31 cellular contexts compared by ENCODE assay signal in the genomic region with DNA sequence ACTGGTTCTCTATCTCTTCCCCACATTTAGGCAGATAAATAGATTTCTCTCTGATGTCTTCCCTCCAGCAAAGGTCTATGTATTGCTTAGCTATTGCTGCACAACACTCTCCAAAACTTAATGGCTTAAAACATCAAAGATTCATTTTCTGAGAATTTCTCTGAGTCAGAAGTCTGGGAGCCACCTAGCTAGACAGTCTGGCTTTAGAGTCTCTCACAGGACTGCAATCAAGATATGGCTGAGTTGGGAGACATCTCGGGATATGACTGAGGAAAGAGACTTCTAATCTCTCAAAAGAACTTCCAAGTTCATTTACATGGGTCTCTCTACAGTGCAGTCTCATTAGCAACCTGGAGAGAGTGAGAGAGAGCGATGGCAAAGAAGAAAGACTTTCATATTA.
"Had no signal": no experiment of that assay in that cellular context is flagged by ENCODE, and none has a peak within 500 bp of the region (broad histone marks: within the 10 kb centered on the region; RNA-seq: fewer than 3 reads in every experiment).

No MANE protein-coding gene starts in this region.

- H3K4me3 ChIP-seq: adrenal gland, ascending aorta, body of pancreas, esophagus squamous epithelium, gastroesophageal sphincter, heart right ventricle had no signal

- H3K27me3 ChIP-seq: adrenal gland, ascending aorta, body of pancreas, esophagus squamous epithelium, gastroesophageal sphincter, heart right ventricle had no signal

- ATAC-seq: activated CD4-positive, CD25-positive, alpha-beta regulatory T cell treated with anti-CD3 and anti-CD28 coated beads, Interleukin-2, amount 50 U/mL, for 24 hours; activated CD8-positive, alpha-beta memory T cell treated with anti-CD3 and anti-CD28 coated beads, Interleukin-2, amount 10 ng/mL, durations not matched to agents 7 days and 5 days; activated CD8-positive, alpha-beta T cell treated with anti-CD3 and anti-CD28 coated beads for 36 hours; activated naive CD8-positive, alpha-beta T cell treated with anti-CD3 and anti-CD28 coated beads, Interleukin-2, amount 50 U/mL, for 24 hours; body of pancreas; effector memory CD8-positive, alpha-beta T cell; gastroesophageal sphincter; heart right ventricle; T-helper 17 cell had no signal

- H3K9me3 ChIP-seq: adrenal gland, ascending aorta, body of pancreas, esophagus squamous epithelium, gastroesophageal sphincter had no signal

- DNase-seq: activated B cell treated with CpG ODN at 0.5 μM for 24 hours; activated CD4-positive, alpha-beta T cell treated with anti-CD3 and anti-CD28 coated beads for 48 hours; activated CD4-positive, alpha-beta T cell treated with anti-CD3 and anti-CD28 coated beads, Interleukin-2, amount 50 U/mL, for 1 hour; activated CD4-positive, alpha-beta T cell treated with anti-CD3 and anti-CD28 coated beads, Interleukin-2, amount 50 U/mL, for 48 hours; activated CD8-positive, alpha-beta memory T cell treated with anti-CD3 and anti-CD28 coated beads, Interleukin-2, amount 10 ng/mL, durations not matched to agents 7 days and 5 days; activated CD8-positive, alpha-beta memory T cell treated with anti-CD3 and anti-CD28 coated beads, Interleukin-2, amount 50 U/mL, for 4 hours; activated CD8-positive, alpha-beta T cell treated with anti-CD3 and anti-CD28 coated beads for 36 hours; activated effector memory CD4-positive, alpha-beta T cell treated with anti-CD3 and anti-CD28 coated beads, Interleukin-2, amount 50 U/mL, for 16 hours; activated naive CD4-positive, alpha-beta T cell treated with anti-CD3 and anti-CD28 coated beads for 36 hours; activated naive CD8-positive, alpha-beta T cell treated with anti-CD3 and anti-CD28 coated beads for 36 hours; activated naive CD8-positive, alpha-beta T cell treated with anti-CD3 and anti-CD28 coated beads, Interleukin-2, amount 50 U/mL, for 24 hours; activated T-cell treated with anti-CD3 and anti-CD28 coated beads, Interleukin-2, amount 50 U/mL, for 1 hour; activated T-cell treated with anti-CD3 and anti-CD28 coated beads, Interleukin-2, amount 50 U/mL, for 48 hours; adrenal gland; body of pancreas; caudate nucleus; cortex of kidney; dermis blood vessel endothelial cell; effector CD4-positive, alpha-beta T cell; effector memory CD8-positive, alpha-beta T cell; esophagus squamous epithelium; foreskin melanocyte; heart right ventricle; T-helper 1 cell; T-helper 17 cell; T1000; WERI-Rb-1 had no signal

- H3K36me3 ChIP-seq: adrenal gland, ascending aorta, esophagus squamous epithelium, gastroesophageal sphincter, heart right ventricle, WERI-Rb-1 had no signal

- H3K27ac ChIP-seq: adrenal gland, ascending aorta, body of pancreas, epithelial cell of prostate, esophagus squamous epithelium, gastroesophageal sphincter, heart right ventricle, WERI-Rb-1 had no signal

- H3K4me1 ChIP-seq: adrenal gland, ascending aorta, body of pancreas, esophagus squamous epithelium, gastroesophageal sphincter, heart right ventricle had no signal
